Comparison of ENCODE assay signal across 10 cellular contexts in the genomic region with DNA sequence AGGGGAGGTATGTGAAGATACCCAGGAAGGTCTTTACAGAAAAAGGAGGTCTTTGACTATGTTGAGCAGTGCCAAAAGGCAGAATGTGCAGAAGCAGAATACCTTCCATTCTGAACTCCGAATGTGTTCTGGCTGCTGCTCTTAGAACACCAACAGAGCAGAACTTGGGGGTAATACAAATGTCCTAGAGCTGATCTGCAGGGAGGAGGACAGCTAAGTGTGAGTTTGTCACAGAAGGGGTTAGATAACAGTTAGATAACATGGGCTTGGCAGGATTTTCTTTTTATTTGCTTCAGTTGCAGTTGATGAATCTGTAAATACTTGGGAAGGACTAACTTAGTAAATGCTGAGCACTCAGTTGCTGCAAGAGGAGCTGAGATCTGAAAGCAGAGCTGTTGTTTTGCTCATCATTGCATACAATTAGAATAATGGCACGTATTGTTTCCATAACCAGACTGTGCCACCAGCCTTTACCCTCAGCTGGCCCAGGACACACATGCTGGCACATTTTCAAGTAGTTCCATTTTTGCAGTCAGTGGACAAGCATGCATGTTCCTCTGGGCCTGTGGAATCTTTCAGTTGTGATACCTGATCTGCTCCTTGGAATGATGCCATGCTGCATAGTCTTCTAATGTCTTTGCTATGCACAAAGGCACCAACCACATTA. TPM values are rescaled to one million over a fixed set of nuclear protein-coding genes. Genes with fewer than 3 reads are reported as not detected.
DNase-seq lines count a peak whose midpoint lies in the region; ATAC-seq and TF ChIP-seq lines count a peak whose summit lies in the region.
"Had no signal": no experiment of that assay in that cellular context is flagged by ENCODE, and none has a peak within 500 bp of the region (broad histone marks: within the 10 kb centered on the region; RNA-seq: fewer than 3 reads in every experiment).

No MANE protein-coding gene starts in this region.

- H3K36me3 ChIP-seq in thyroid gland (no peaks in the 10 kb centered on the region), adrenal gland (replicated peaks in 1 of 2) (no peaks in the 10 kb centered on the region)

- no peak for TF ChIP-seq CTCF in thyroid gland (IDR thresholded peaks at IDR 0.05)
- TF ChIP-seq CTCF in adrenal gland (IDR thresholded peaks at IDR 0.05), result no peak

- WGBS in thyroid gland, 2 donors, result 25 to 42% methylated on average over 2 of the region's 2 CpGs
- WGBS in adrenal gland, 4 donors, result 78 to 93% (median 89%) methylated on average over 2 of the region's 2 CpGs

- TF ChIP-seq POLR2A in thyroid gland (IDR thresholded peaks at IDR 0.05) (no peak), adrenal gland (IDR thresholded peaks at IDR 0.05) (no peak)

- H3K4me3 ChIP-seq in thyroid gland (replicated peaks in 1 of 3) (no peak overlapping the region), adrenal gland (no peak overlapping the region)
- H3K4me3 ChIP-seq: BLaER1 had no signal

- ATAC-seq in left ventricle myocardium superior, result peak; percentile 77
- ATAC-seq: naive thymus-derived CD8-positive, alpha-beta T cell had no signal

- H3K27ac ChIP-seq in thyroid gland (peak overlapping the region; percentile 42 to 94 (median 71)), adrenal gland (no peak overlapping the region)
- H3K27ac ChIP-seq: BLaER1 had no signal

- DNase-seq in NCI-H345 (lab: John Stamatoyannopoulos, UW), result peak; percentile 9
- no peak for DNase-seq in NCI-H345 treated with DMSO at 0.1 percent for 48 hours (lab: John Stamatoyannopoulos, UW; ENCODE audit: unreplicated experiment)
- peak; percentile 47 for DNase-seq in T1000 (lab: John Stamatoyannopoulos, UW)
- DNase-seq in left ventricle myocardium superior, result no peak
- peak; percentile 39 to 54 for DNase-seq in thyroid gland
- DNase-seq in NOMO-1 treated with DMSO at 0.1 percent for 48 hours (lab: John Stamatoyannopoulos, UW; ENCODE audit: unreplicated experiment), result no peak
- no peak for DNase-seq in stimulated activated CD4-positive, alpha-beta T cell treated with anti-CD3 and anti-CD28 coated beads, Interleukin-2, amount 100 ng/mL, for 24 hours
- no peak for DNase-seq in adrenal gland
- DNase-seq: naive thymus-derived CD8-positive, alpha-beta T cell had no signal

- H3K9me3 ChIP-seq in thyroid gland, result no peaks in the 10 kb centered on the region
- H3K9me3 ChIP-seq in adrenal gland (replicated peaks in 1 of 3), result no peaks in the 10 kb centered on the region
- H3K9me3 ChIP-seq: BLaER1 had no signal

- intact Hi-C loops in left ventricle myocardium superior (cut with micrococcal nuclease) (no loop called here), thyroid gland (cut with DNase I) (no loop called here), adrenal gland (cut with DNase I) (no loop called here)

- no peaks in the 10 kb centered on the region for H3K27me3 ChIP-seq in thyroid gland
- H3K27me3 ChIP-seq in adrenal gland, result no peaks in the 10 kb centered on the region

- peaks cover 32 to 39% of the 10 kb centered on the region in 2 donors for H3K4me1 ChIP-seq in thyroid gland
- H3K4me1 ChIP-seq in adrenal gland (replicated peaks in 1 of 2), result no peaks in the 10 kb centered on the region

RNA-seq across cellular contexts. Expression of gene GSDME, which starts 55.9 kb away (rescaled TPM):
- total RNA-seq in left ventricle myocardium superior (5.3 TPM), thyroid gland (10 to 100 TPM; 10.2 to 30.2 (median 16.4) TPM), adrenal gland (10 to 100 TPM in 1 of 8 donors, 1 to 10 TPM in 7; 2.6 to 10.3 (median 6.3) TPM)
- 1 to 10 TPM; 4.3 to 6.8 (median 5.7) TPM for polyA plus RNA-seq in adrenal gland

Comparison
In these comparisons a context has a peak if more than half of its experiments do, and no peak if none do; other contexts are left out.
1. DNase-seq: peak in NCI-H345 (single experiment), T1000 (single experiment) and thyroid gland (2 of 2); none in NCI-H345 treated with DMSO at 0.1 percent for 48 hours (single experiment), left ventricle myocardium superior (single experiment), NOMO-1 treated with DMSO at 0.1 percent for 48 hours (single experiment), stimulated activated CD4-positive, alpha-beta T cell treated with anti-CD3 and anti-CD28 coated beads, Interleukin-2, amount 100 ng/mL, for 24 hours (0 of 2) and adrenal gland (0 of 7).
2. H3K27ac ChIP-seq: peak in thyroid gland (3 of 3); none in adrenal gland (0 of 5).